ENCODE assay signal across 9 cellular contexts in genomic region chr1:62621907-62622306, GRCh38. TPM values are rescaled to one million over a fixed set of nuclear protein-coding genes. Genes with fewer than 3 reads are reported as not detected.
DNase-seq lines count a peak whose midpoint lies in the region; ATAC-seq, FAIRE-seq and TF ChIP-seq lines count a peak whose summit lies in the region.
"Had no signal": no experiment of that assay in that cellular context is flagged by ENCODE, and none has a peak within 500 bp of the region (broad histone marks: within the 10 kb centered on the region; RNA-seq: fewer than 3 reads in every experiment).

No MANE protein-coding gene starts in this region.

- FAIRE-seq in GM12891 (lab: Jason Lieb, UNC) = peak; percentile 87

- ATAC-seq in GM21528 (IDR thresholded peaks at IDR 0.05; ENCODE audit: low FRiP score, unreplicated experiment) (peak; percentile 84), HG03575 (IDR thresholded peaks at IDR 0.05; ENCODE audit: extremely low read depth, insufficient number of reproducible peaks, low FRiP score, unreplicated experiment) (peak; percentile 95)

- DNase-seq in GM12891 (ENCODE audit: insufficient read length, low spot score) (peak; percentile 7), amniotic stem cell (lab: John Stamatoyannopoulos, UW) (peak; percentile 85), myocyte (ENCODE audit: low read depth) (peak; percentile 83), NOMO-1 treated with dmso at 0.1 percent for 144 hours (lab: John Stamatoyannopoulos, UW; ENCODE audit: unreplicated experiment) (no peak)
- DNase-seq in stimulated activated CD4-positive, alpha-beta T cell treated with anti-CD3 and anti-CD28 coated beads, Interleukin-15, amount 100 ng/mL, for 24 hours = no peak
- DNase-seq in activated CD4-positive, alpha-beta T cell treated with anti-CD3 and anti-CD28 coated beads, Interleukin-2, amount 50 U/mL, for 48 hours = no peak

- TF ChIP-seq POLR2A in GM12891 (IDR thresholded peaks at IDR 0.05; ENCODE audit: low read depth, low read length) = no peak

TF ChIP-seq in GM12891, 5 proteins besides CTCF, POLR2A, EP300 and RAD21:
- TF ChIP-seq TAF1 (IDR thresholded peaks at IDR 0.05; ENCODE audit: low read depth, low read length) (no peak), POU2F2 (IDR thresholded peaks at IDR 0.05; ENCODE audit: low read depth, low read length) (no peak), SPI1 (IDR thresholded peaks at IDR 0.05; ENCODE audit: low read depth, low read length) (no peak), PAX5 (IDR thresholded peaks at IDR 0.05; ENCODE audit: insufficient read depth, low read length, severe bottlenecking) (no peak), POLR2AphosphoS5 (IDR thresholded peaks at IDR 0.05; ENCODE audit: low read depth, low read length) (no peak)
TF ChIP-seq in GM12891: peak in this region for 0.

RNA-seq across cellular contexts. Expression of gene ANGPTL3, which starts 24.6 kb away (rescaled TPM):
- not detected for polyA plus RNA-seq in GM12891 (2012; ENCODE audit: low read depth, missing spikeins)
- not detected in 2 replicates for total RNA-seq in myocyte
- polyA plus RNA-seq in myocyte (2012) = not detected
- total RNA-seq: natural killer cell treated with Interleukin-12 subunit alpha and Interleukin-12 subunit beta and Interleukin-15 and Interleukin-18, amount 100 ng/mL, for 72 hours had no signal

Comparison
In these comparisons a context has a peak if more than half of its experiments do, and no peak if none do; other contexts are left out.
1. DNase-seq: peak in GM12891 (single experiment), amniotic stem cell (single experiment) and myocyte (single experiment); none in stimulated activated CD4-positive, alpha-beta T cell treated with anti-CD3 and anti-CD28 coated beads, Interleukin-15, amount 100 ng/mL, for 24 hours (single experiment), activated CD4-positive, alpha-beta T cell treated with anti-CD3 and anti-CD28 coated beads, Interleukin-2, amount 50 U/mL, for 48 hours (0 of 2) and NOMO-1 treated with dmso at 0.1 percent for 144 hours (single experiment).